In the genomic region with DNA sequence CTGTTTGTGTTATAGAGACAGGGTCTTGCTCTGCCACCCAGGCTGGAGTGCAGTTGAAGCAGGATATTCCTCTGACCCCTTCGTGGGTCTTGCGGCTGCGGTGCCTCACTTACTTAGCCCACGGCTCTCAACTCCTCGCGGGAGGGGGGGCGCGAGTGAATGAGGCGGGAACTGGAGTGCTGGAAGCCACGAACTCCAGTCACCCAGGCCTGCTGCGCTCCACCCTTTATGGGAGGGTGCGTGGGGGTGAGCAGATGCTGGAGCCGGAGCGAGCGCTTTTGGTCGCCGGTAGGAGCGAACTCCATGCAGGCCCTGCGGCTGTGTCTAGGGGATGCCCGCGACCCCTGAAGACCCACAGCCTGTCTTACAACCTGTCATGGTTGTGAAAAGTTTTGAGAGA, we compare ENCODE assay signal across 1 cellular context.
TF ChIP-seq lines count a peak whose summit lies in the region.

No MANE protein-coding gene starts in this region.

TF ChIP-seq in liver, 16 proteins besides CTCF, POLR2A, EP300 and RAD21 (continued from another document):
- no peak for TF ChIP-seq REST (IDR thresholded peaks at IDR 0.05)
- TF ChIP-seq SP1 (IDR thresholded peaks at IDR 0.05) = no peak
- no peak for TF ChIP-seq GABPA (IDR thresholded peaks at IDR 0.05 in 1 of 2, conservative IDR thresholded peaks at IDR 0.05 in 1 of 2)
- TF ChIP-seq FOXA2 (IDR thresholded peaks at IDR 0.05) = no peak
- no peak for TF ChIP-seq JUND (IDR thresholded peaks at IDR 0.05)
- TF ChIP-seq TAF1 (conservative IDR thresholded peaks at IDR 0.05) = no peak
- no peak for TF ChIP-seq EGR1 (IDR thresholded peaks at IDR 0.05; ENCODE audit: low read depth in 2 of 2)
- TF ChIP-seq NR2F2 (IDR thresholded peaks at IDR 0.05) = no peak
- no peak for TF ChIP-seq RXRA (IDR thresholded peaks at IDR 0.05)
- no peak for TF ChIP-seq FOXA1 (IDR thresholded peaks at IDR 0.05)
